Comparison of ENCODE assay signal across 14 cellular contexts in genomic region chr5:177367981-177368960, GRCh38. TPM values are rescaled to one million over a fixed set of nuclear protein-coding genes. Genes with fewer than 3 reads are reported as not detected.
DNase-seq lines count a peak whose midpoint lies in the region; ATAC-seq and TF ChIP-seq lines count a peak whose summit lies in the region.
"Had no signal": no experiment of that assay in that cellular context is flagged by ENCODE, and none has a peak within 500 bp of the region (broad histone marks: within the 10 kb centered on the region; RNA-seq: fewer than 3 reads in every experiment).

No MANE protein-coding gene starts in this region.

- ATAC-seq in activated CD8-positive, alpha-beta T cell treated with anti-CD3 and anti-CD28 coated beads, Interleukin-2, amount 10 ng/mL, durations not matched to agents 7 days and 5 days = no peak
- ATAC-seq in HG03442 (IDR thresholded peaks at IDR 0.05; ENCODE audit: unreplicated experiment) = no peak
- ATAC-seq: activated naive CD4-positive, alpha-beta T cell treated with anti-CD3 and anti-CD28 coated beads, Interleukin-2, amount 50 U/mL, for 72 hours had no signal

- POLR2A ChIA-PET in activated CD8-positive, alpha-beta T cell treated with anti-CD3 and anti-CD28 coated beads, Interleukin-2, amount 10 ng/mL, durations not matched to agents 7 days and 5 days (lab: Charles Lee) = interaction anchor here (0.5 to 1.3 kb wide), 2 partner anchors 17 to 58 kb away, joined by 4 read pairs; partner anchors contain the start of genes GRK6 and LMAN2
- POLR2A ChIA-PET in MCF 10A (lab: Yijun Ruan, JAX) = interaction anchor here (0.7 to 5.9 kb wide), 7 partner anchors 11 to 129 kb away, joined by 3 to 58 read pairs (median 5); partner anchors contain the start of genes LMAN2 and PDLIM7

- no peak for TF ChIP-seq CTCF in glutamatergic neuron (IDR thresholded peaks at IDR 0.05; ENCODE audit: partially characterized antibody, unreplicated experiment)
- TF ChIP-seq CTCF in neutrophil (IDR thresholded peaks at IDR 0.05) = no peak
- no peak for TF ChIP-seq CTCF in MCF 10A (IDR thresholded peaks at IDR 0.05; ENCODE audit: unreplicated experiment)

- no peak overlapping the region for H3K4me3 ChIP-seq in neutrophil (ENCODE audit: low read depth in 1 of 2, low read length in 1 of 2)

- H3K4me3 Mint-ChIP-seq in activated CD8-positive, alpha-beta T cell treated with anti-CD3 and anti-CD28 coated beads, Interleukin-2, amount 10 ng/mL, durations not matched to agents 7 days and 5 days = no peak overlapping the region
- peak overlapping the region; percentile 79 for H3K4me3 Mint-ChIP-seq in glutamatergic neuron (ENCODE audit: unreplicated experiment)
- no peak overlapping the region for H3K4me3 Mint-ChIP-seq in MCF 10A (ENCODE audit: unreplicated experiment)

- H3K27ac ChIP-seq in neutrophil = peak overlapping the region; percentile 81

- H3K4me1 Mint-ChIP-seq in activated CD8-positive, alpha-beta T cell treated with anti-CD3 and anti-CD28 coated beads, Interleukin-2, amount 10 ng/mL, durations not matched to agents 7 days and 5 days (ENCODE audit: low read depth) = peaks cover 73% of the 10 kb centered on the region
- H3K4me1 Mint-ChIP-seq in glutamatergic neuron (ENCODE audit: low read depth, unreplicated experiment) = peaks cover 16% of the 10 kb centered on the region
- H3K4me1 Mint-ChIP-seq in MCF 10A (ENCODE audit: insufficient read depth, unreplicated experiment) = peaks cover 24% of the 10 kb centered on the region

- DNase-seq in activated CD8-positive, alpha-beta T cell treated with anti-CD3 and anti-CD28 coated beads, Interleukin-2, amount 10 ng/mL, durations not matched to agents 7 days and 5 days = no peak
- DNase-seq in glutamatergic neuron (no peak), MCF 10A (ENCODE audit: unreplicated experiment) (no peak), DMS79 (lab: John Stamatoyannopoulos, UW) (no peak)
- no peak for DNase-seq in activated CD8-positive, alpha-beta memory T cell treated with anti-CD3 and anti-CD28 coated beads, Interleukin-2, amount 50 U/mL, for 4 hours
- DNase-seq: heart right ventricle, NCI-H146, NCI-H748 treated with DMSO at 0.1 percent for 48 hours had no signal

- H3K36me3 ChIP-seq in ES-I3 (ENCODE audit: insufficient read depth, low read length) (no peaks in the 10 kb centered on the region), neutrophil (peaks cover 90% of the 10 kb centered on the region)

- BruUV-seq in MCF 10A (replicated peaks; lab: Mats Ljungman, UMichigan) = no TSS peak

- no peaks in the 10 kb centered on the region for H3K9me3 Mint-ChIP-seq in activated CD8-positive, alpha-beta T cell treated with anti-CD3 and anti-CD28 coated beads, Interleukin-2, amount 10 ng/mL, durations not matched to agents 7 days and 5 days (ENCODE audit: insufficient read depth)
- peaks cover 4% of the 10 kb centered on the region for H3K9me3 Mint-ChIP-seq in glutamatergic neuron (ENCODE audit: unreplicated experiment)
- no peaks in the 10 kb centered on the region for H3K9me3 Mint-ChIP-seq in MCF 10A (ENCODE audit: unreplicated experiment)
- H3K9me3 Mint-ChIP-seq: activated naive CD4-positive, alpha-beta T cell treated with anti-CD3 and anti-CD28 coated beads, Interleukin-2, amount 50 U/mL, for 72 hours had no signal

- peaks cover 25% of the 10 kb centered on the region for H3K4me1 ChIP-seq in ES-I3 (ENCODE audit: insufficient read depth, low read length)
- H3K4me1 ChIP-seq in neutrophil (ENCODE audit: control insufficient read depth in 1 of 2, insufficient read depth in 1 of 2, low read depth in 1 of 2, low read length in 1 of 2) = peaks cover 43 to 68% of the 10 kb centered on the region in 2 experiments

- H3K27me3 Mint-ChIP-seq in activated CD8-positive, alpha-beta T cell treated with anti-CD3 and anti-CD28 coated beads, Interleukin-2, amount 10 ng/mL, durations not matched to agents 7 days and 5 days (ENCODE audit: low read depth) = no peaks in the 10 kb centered on the region
- H3K27me3 Mint-ChIP-seq in glutamatergic neuron (ENCODE audit: unreplicated experiment) (peaks cover 11% of the 10 kb centered on the region), MCF 10A (ENCODE audit: insufficient read depth, unreplicated experiment) (no peaks in the 10 kb centered on the region)

- peaks cover 64% of the 10 kb centered on the region for H3K36me3 Mint-ChIP-seq in activated CD8-positive, alpha-beta T cell treated with anti-CD3 and anti-CD28 coated beads, Interleukin-2, amount 10 ng/mL, durations not matched to agents 7 days and 5 days (ENCODE audit: low read depth)
- H3K36me3 Mint-ChIP-seq in glutamatergic neuron (ENCODE audit: unreplicated experiment) (no peaks in the 10 kb centered on the region), MCF 10A (ENCODE audit: insufficient read depth, unreplicated experiment) (no peaks in the 10 kb centered on the region)

- no peaks in the 10 kb centered on the region for H3K27me3 ChIP-seq in neutrophil
- H3K27me3 ChIP-seq: heart right ventricle had no signal

- intact Hi-C loops in MCF 10A (cut with micrococcal nuclease) = no loop called here

- H3K9ac ChIP-seq in ES-I3 (ENCODE audit: low read depth, low read length) = peak overlapping the region; percentile 80; the same call in 1 of the 2 replicates

- CTCF ChIA-PET in activated CD8-positive, alpha-beta T cell treated with anti-CD3 and anti-CD28 coated beads, Interleukin-2, amount 10 ng/mL, durations not matched to agents 7 days and 5 days (lab: Charles Lee) = interaction anchor here (0.8 to 9.3 kb wide), 25 partner anchors 9 to 132 kb away, joined by 3 to 122 read pairs (median 3); partner anchors contain the start of genes LMAN2, PFN3, RGS14 and SLC34A1
- CTCF ChIA-PET in MCF 10A (lab: Yijun Ruan, JAX) = interaction anchor here (0.6 to 7.0 kb wide), 20 partner anchors 8 to 386 kb away, joined by 3 to 107 read pairs (median 4); partner anchors contain the start of genes DDX41, LMAN2 and SLC34A1

- peak overlapping the region; percentile 6 for H3K27ac Mint-ChIP-seq in activated CD8-positive, alpha-beta T cell treated with anti-CD3 and anti-CD28 coated beads, Interleukin-2, amount 10 ng/mL, durations not matched to agents 7 days and 5 days
- H3K27ac Mint-ChIP-seq in glutamatergic neuron (ENCODE audit: unreplicated experiment) (no peak overlapping the region), MCF 10A (ENCODE audit: low read depth, unreplicated experiment) (no peak overlapping the region)

- H3K9me3 ChIP-seq in ES-I3 (ENCODE audit: control insufficient read depth, insufficient read depth, low read length) (no peaks in the 10 kb centered on the region), neutrophil (no peaks in the 10 kb centered on the region)
- H3K9me3 ChIP-seq: heart right ventricle had no signal

RNA-seq across cellular contexts. Expression of gene RGS14, which starts 10.5 kb away (rescaled TPM):
- 100 to 1,000 TPM; 112 to 117 TPM for total RNA-seq in activated CD8-positive, alpha-beta T cell treated with anti-CD3 and anti-CD28 coated beads, Interleukin-2, amount 10 ng/mL, durations not matched to agents 7 days and 5 days
- total RNA-seq in glutamatergic neuron (ENCODE audit: unreplicated experiment) = 15.9 TPM
- 7.8 and 12.6 TPM in 2 replicates for total RNA-seq in MCF 10A (2022)

RNA-seq across cellular contexts. Expression of gene SLC34A1, which starts 16.0 kb away (rescaled TPM):
- total RNA-seq in activated CD8-positive, alpha-beta T cell treated with anti-CD3 and anti-CD28 coated beads, Interleukin-2, amount 10 ng/mL, durations not matched to agents 7 days and 5 days = 1 to 10 TPM; 2.0 to 2.1 TPM
- total RNA-seq in glutamatergic neuron (ENCODE audit: unreplicated experiment) (not detected), MCF 10A (2022) (not detected in 2 replicates)
- total RNA-seq: dermis blood vessel endothelial cell had no signal

RNA-seq across cellular contexts. Expression of gene LMAN2, which starts 16.8 kb away (rescaled TPM):
- total RNA-seq in activated CD8-positive, alpha-beta T cell treated with anti-CD3 and anti-CD28 coated beads, Interleukin-2, amount 10 ng/mL, durations not matched to agents 7 days and 5 days = 100 to 1,000 TPM; 119 to 127 TPM
- total RNA-seq in glutamatergic neuron (ENCODE audit: unreplicated experiment) = 75.6 TPM
- 221 and 279 TPM in 2 replicates for total RNA-seq in MCF 10A (2022)

RNA-seq across cellular contexts. Expression of gene PFN3, which starts 32.2 kb away (rescaled TPM):
- not detected for total RNA-seq in activated CD8-positive, alpha-beta T cell treated with anti-CD3 and anti-CD28 coated beads, Interleukin-2, amount 10 ng/mL, durations not matched to agents 7 days and 5 days
- total RNA-seq in glutamatergic neuron (ENCODE audit: unreplicated experiment) = not detected
- not detected in 2 replicates for total RNA-seq in MCF 10A (2022)
- total RNA-seq: activated naive CD4-positive, alpha-beta T cell treated with anti-CD3 and anti-CD28 coated beads, Interleukin-2, amount 50 U/mL, for 72 hours; dermis blood vessel endothelial cell; heart right ventricle; mononuclear cell had no signal

RNA-seq across cellular contexts. Expression of gene F12, which starts 41.1 kb away (rescaled TPM):
- total RNA-seq in activated CD8-positive, alpha-beta T cell treated with anti-CD3 and anti-CD28 coated beads, Interleukin-2, amount 10 ng/mL, durations not matched to agents 7 days and 5 days = 1 to 10 TPM; 3.2 to 3.5 TPM
- total RNA-seq in glutamatergic neuron (ENCODE audit: unreplicated experiment) (5.4 TPM), MCF 10A (2022) (13.6 and 16.5 TPM in 2 replicates)
